Comparison of ENCODE assay signal across 18 cellular contexts in genomic region chr1:181208076-181208475, GRCh38.
DNase-seq lines count a peak whose midpoint lies in the region; ATAC-seq, FAIRE-seq and TF ChIP-seq lines count a peak whose summit lies in the region.
"Had no signal": no experiment of that assay in that cellular context is flagged by ENCODE, and none has a peak within 500 bp of the region (broad histone marks: within the 10 kb centered on the region; RNA-seq: fewer than 3 reads in every experiment).

No MANE protein-coding gene starts in this region.

- H3K27ac Mint-ChIP-seq in naive thymus-derived CD4-positive, alpha-beta T cell = peak overlapping the region in 1 of 9 donors; percentile 30
- H3K27ac Mint-ChIP-seq: IgD-negative memory B cell had no signal

- no peak for ATAC-seq in HG03045 (IDR thresholded peaks at IDR 0.05; ENCODE audit: unreplicated experiment)
- ATAC-seq in naive thymus-derived CD4-positive, alpha-beta T cell = no peak

- H3K4me1 Mint-ChIP-seq in naive thymus-derived CD4-positive, alpha-beta T cell = no peaks in the 10 kb centered on the region
- H3K4me1 Mint-ChIP-seq: CD4-positive, CD25-positive, alpha-beta regulatory T cell; IgD-negative memory B cell had no signal

- intact Hi-C loops in naive thymus-derived CD4-positive, alpha-beta T cell (cut with micrococcal nuclease) = no loop called here

- POLR2A ChIA-PET in naive thymus-derived CD4-positive, alpha-beta T cell (lab: Charles Lee) = no interaction called here

- peaks cover 0 to 23% (median 0%) of the 10 kb centered on the region in 5 donors for H3K27me3 Mint-ChIP-seq in naive thymus-derived CD4-positive, alpha-beta T cell

- no peak overlapping the region for H3K4me3 ChIP-seq in BLaER1 treated with 17β-estradiol and CSF1 and Interleukin-3, amounts not matched to agents 10 nM and 100 nM
- H3K4me3 ChIP-seq in naive thymus-derived CD4-positive, alpha-beta T cell (ENCODE audit: low read length) = no peak overlapping the region
- H3K4me3 ChIP-seq: PC-9 had no signal

- no peaks in the 10 kb centered on the region for H3K9me3 ChIP-seq in BLaER1 treated with 17β-estradiol and CSF1 and Interleukin-3, amounts not matched to agents 10 nM and 100 nM (replicated peaks in 1 of 11)
- H3K9me3 ChIP-seq in naive thymus-derived CD4-positive, alpha-beta T cell (ENCODE audit: control insufficient read depth in 2 of 3, low read length in 3 of 3) = no peaks in the 10 kb centered on the region

- no peaks in the 10 kb centered on the region for H3K36me3 Mint-ChIP-seq in naive thymus-derived CD4-positive, alpha-beta T cell
- H3K36me3 Mint-ChIP-seq: CD4-positive, CD25-positive, alpha-beta regulatory T cell; IgD-negative memory B cell had no signal

- CTCF ChIA-PET in naive thymus-derived CD4-positive, alpha-beta T cell (lab: Charles Lee) = interaction anchor here (1.3 kb wide), 1 partner anchor 16 kb away, joined by 5 read pairs; no protein-coding TSS in a partner anchor

- peaks cover 0 to 28% (median 20%) of the 10 kb centered on the region in 10 experiments; a peak in 14 of 20 replicates for H3K4me1 ChIP-seq in BLaER1 treated with 17β-estradiol and CSF1 and Interleukin-3, amounts not matched to agents 10 nM and 100 nM
- no peaks in the 10 kb centered on the region for H3K4me1 ChIP-seq in naive thymus-derived CD4-positive, alpha-beta T cell (ENCODE audit: control insufficient read depth in 2 of 2, insufficient read depth in 2 of 2, low read length in 2 of 2)

- DNase-seq in D721Med (ENCODE audit: insufficient read length, low spot score) = peak; percentile 55
- DNase-seq in NCI-H524 (lab: John Stamatoyannopoulos, UW) = peak; percentile 88 to 95
- peak; percentile 4 for DNase-seq in epidermal melanocyte (ENCODE audit: insufficient read length, low spot score)
- DNase-seq in stimulated activated CD4-positive, alpha-beta T cell treated with anti-CD3 and anti-CD28 coated beads, Interleukin-4, amount 100 ng/mL, for 24 hours = no peak
- no peak for DNase-seq in naive thymus-derived CD4-positive, alpha-beta T cell
- DNase-seq: ACHN; AML-193; CD4-positive, CD25-positive, alpha-beta regulatory T cell; DND-41; HCEC 1CT; NCI-H2081 treated with DMSO at 0.1 percent for 48 hours; NCI-H2227 treated with DMSO at 0.1 percent for 48 hours; PC-9; SW 1271 had no signal

- H3K27me3 ChIP-seq in BLaER1 treated with 17β-estradiol and CSF1 and Interleukin-3, amounts not matched to agents 10 nM and 100 nM = no peaks in the 10 kb centered on the region
- no peaks in the 10 kb centered on the region for H3K27me3 ChIP-seq in naive thymus-derived CD4-positive, alpha-beta T cell (ENCODE audit: control insufficient read depth in 2 of 2, insufficient read depth in 2 of 2, low read length in 2 of 2)

- no peaks in the 10 kb centered on the region for H3K36me3 ChIP-seq in BLaER1 treated with 17β-estradiol and CSF1 and Interleukin-3, amounts not matched to agents 10 nM and 100 nM
- H3K36me3 ChIP-seq in naive thymus-derived CD4-positive, alpha-beta T cell (ENCODE audit: control insufficient read depth in 2 of 3, insufficient read depth in 3 of 3, low read length in 3 of 3) = no peaks in the 10 kb centered on the region

- peak; percentile 53 for FAIRE-seq in D721Med (lab: Jason Lieb, UNC)
- FAIRE-seq: G401.6 had no signal

- TF ChIP-seq CTCF in D721Med (IDR thresholded peaks at IDR 0.05; ENCODE audit: insufficient read depth, missing control alignments) = no peak

- H3K9me3 Mint-ChIP-seq in naive thymus-derived CD4-positive, alpha-beta T cell = no peaks in the 10 kb centered on the region

- no peak overlapping the region for H3K27ac ChIP-seq in BLaER1 treated with 17β-estradiol and CSF1 and Interleukin-3, amounts not matched to agents 10 nM and 100 nM
- H3K27ac ChIP-seq in naive thymus-derived CD4-positive, alpha-beta T cell (ENCODE audit: low read depth, low read length) = no peak overlapping the region
- H3K27ac ChIP-seq: PC-9 had no signal

- H3K4me3 Mint-ChIP-seq in naive thymus-derived CD4-positive, alpha-beta T cell = no peak overlapping the region
- H3K4me3 Mint-ChIP-seq: CD4-positive, CD25-positive, alpha-beta regulatory T cell; IgD-negative memory B cell had no signal

- H3K4me2 ChIP-seq in BLaER1 treated with 17β-estradiol and CSF1 and Interleukin-3, amounts not matched to agents 10 nM and 100 nM = peak overlapping the region in 8 of 11 experiments; percentile 16 to 59 (median 42); a peak in 13 of 22 replicates
- H3K4me2 ChIP-seq: PC-9 had no signal

- H3K9ac ChIP-seq in BLaER1 treated with 17β-estradiol and CSF1 and Interleukin-3, amounts not matched to agents 10 nM and 100 nM = no peak overlapping the region

- no peaks in the 10 kb centered on the region for H4K20me1 ChIP-seq in BLaER1 treated with 17β-estradiol and CSF1 and Interleukin-3, amounts not matched to agents 10 nM and 100 nM

Comparison
In these comparisons a context has a peak if more than half of its experiments do, and no peak if none do; other contexts are left out.
1. DNase-seq: peak in D721Med (single experiment), NCI-H524 (2 of 2) and epidermal melanocyte (single experiment); none in stimulated activated CD4-positive, alpha-beta T cell treated with anti-CD3 and anti-CD28 coated beads, Interleukin-4, amount 100 ng/mL, for 24 hours (single experiment) and naive thymus-derived CD4-positive, alpha-beta T cell (0 of 9).